In genomic region chr9:4663956-4664355, GRCh38 we compare ENCODE assay signal across 10 cellular contexts. TPM values are rescaled to one million over a fixed set of nuclear protein-coding genes. Genes with fewer than 3 reads are reported as not detected.
DNase-seq lines count a peak whose midpoint lies in the region; ATAC-seq and TF ChIP-seq lines count a peak whose summit lies in the region.
"Had no signal": no experiment of that assay in that cellular context is flagged by ENCODE, and none has a peak within 500 bp of the region (broad histone marks: within the 10 kb centered on the region; RNA-seq: fewer than 3 reads in every experiment).

No MANE protein-coding gene starts in this region.

- no peak for DNase-seq in body of pancreas
- DNase-seq in AG08395 (ENCODE audit: low spot score) = no peak
- DNase-seq in RWPE1 (ENCODE audit: low spot score) = no peak
- DNase-seq in DMS79 (lab: John Stamatoyannopoulos, UW) = no peak
- DNase-seq: activated effector memory CD4-positive, alpha-beta T cell treated with Interleukin-2 at 50 U/mL for 16 hours had no signal

- H3K4me1 ChIP-seq in BLaER1 (peaks cover 40% of the 10 kb centered on the region), HUES6 (ENCODE audit: control insufficient read depth, insufficient read depth, low read length) (peaks cover 32% of the 10 kb centered on the region), body of pancreas (peaks cover 48% of the 10 kb centered on the region), mucosa of rectum (ENCODE audit: control insufficient read depth in 2 of 2, insufficient read depth in 2 of 2, low read length in 2 of 2) (peaks cover 25 to 30% of the 10 kb centered on the region in 2 donors)

- H3K27ac ChIP-seq in BLaER1 (no peak overlapping the region), HUES6 (ENCODE audit: low read depth, low read length) (no peak overlapping the region), body of pancreas (peak overlapping the region; percentile 20 to 98 (median 88)), mucosa of rectum (ENCODE audit: low read depth in 2 of 2, low read length in 2 of 2) (peak overlapping the region in 1 of 2 donors; percentile 9), RWPE1 (no peak overlapping the region)

- TF ChIP-seq POLR2A in body of pancreas (IDR thresholded peaks at IDR 0.05) = no peak

- H3K9ac ChIP-seq in BLaER1 (no peak overlapping the region), HUES6 (ENCODE audit: low read length) (no peak overlapping the region), mucosa of rectum (ENCODE audit: low read depth in 1 of 2, low read length in 2 of 2) (no peak overlapping the region)

- H3K36me3 ChIP-seq in BLaER1 = no peaks in the 10 kb centered on the region
- no peaks in the 10 kb centered on the region for H3K36me3 ChIP-seq in HUES6 (ENCODE audit: control insufficient read depth, insufficient read depth, low read length)
- no peaks in the 10 kb centered on the region for H3K36me3 ChIP-seq in body of pancreas (replicated peaks in 1 of 2; ENCODE audit: insufficient read depth in 1 of 2, low read depth in 2 of 2)
- no peaks in the 10 kb centered on the region for H3K36me3 ChIP-seq in mucosa of rectum (ENCODE audit: control insufficient read depth in 2 of 2, insufficient read depth in 2 of 2, low read length in 2 of 2)

- H4K20me1 ChIP-seq in BLaER1 = no peaks in the 10 kb centered on the region

- H3K4me3 ChIP-seq in BLaER1 (no peak overlapping the region), HUES6 (ENCODE audit: low read depth, low read length) (peak overlapping the region; percentile 80), body of pancreas (no peak overlapping the region), mucosa of rectum (ENCODE audit: low read length in 2 of 2) (peak overlapping the region; percentile 21 to 86)
- H3K4me3 ChIP-seq: lung had no signal

- POLR2A ChIA-PET in RWPE1 (lab: Yijun Ruan, JAX; ENCODE audit: low non-redundant PET) = no interaction called here

- ATAC-seq in body of pancreas (no peak), HG02798 (IDR thresholded peaks at IDR 0.05; ENCODE audit: poor library complexity, unreplicated experiment) (no peak)

- H3K9me3 ChIP-seq in BLaER1 (no peaks in the 10 kb centered on the region), HUES6 (ENCODE audit: control insufficient read depth, insufficient read depth, low read depth, low read length) (no peaks in the 10 kb centered on the region), body of pancreas (no peaks in the 10 kb centered on the region), mucosa of rectum (ENCODE audit: control insufficient read depth in 2 of 2, low read length in 2 of 2) (no peaks in the 10 kb centered on the region)

- intact Hi-C loops in body of pancreas (cut with DNase I) = no loop called here

- TF ChIP-seq CTCF in body of pancreas (IDR thresholded peaks at IDR 0.05) (no peak), RWPE1 (conservative IDR thresholded peaks at IDR 0.05; ENCODE audit: low read depth) (no peak)

- CTCF ChIA-PET in RWPE1 (lab: Yijun Ruan, JAX) = interaction anchor here (0.7 kb wide), 1 partner anchor 99 kb away, joined by 3 read pairs; no protein-coding TSS in a partner anchor

- H3K27me3 ChIP-seq in BLaER1 = no peaks in the 10 kb centered on the region
- peaks cover 6% of the 10 kb centered on the region; the same call in 1 of the 2 replicates for H3K27me3 ChIP-seq in HUES6 (ENCODE audit: control insufficient read depth, insufficient read depth, low read length)
- H3K27me3 ChIP-seq in body of pancreas = no peaks in the 10 kb centered on the region
- no peaks in the 10 kb centered on the region for H3K27me3 ChIP-seq in mucosa of rectum (ENCODE audit: control insufficient read depth in 2 of 2, insufficient read depth in 2 of 2, low read length in 2 of 2)

- WGBS in body of pancreas, 2 donors = 42 to 48% methylated on average over 3 of the region's 3 CpGs

- H3K4me2 ChIP-seq in BLaER1 = peak overlapping the region; percentile 93

RNA-seq across cellular contexts. Expression of gene PLPP6, which starts 1.9 kb away (rescaled TPM):
- 10 to 100 TPM; 16.2 to 17.1 TPM for total RNA-seq in body of pancreas

RNA-seq across cellular contexts. Expression of gene SPATA6L, which starts 2.3 kb away (rescaled TPM):
- total RNA-seq in body of pancreas = 10 to 100 TPM in 1 of 2 donors, 1 to 10 TPM in 1; 3.6 to 10.9 TPM

RNA-seq across cellular contexts. Expression of gene CDC37L1, which starts 15.4 kb away (rescaled TPM):
- 1 to 10 TPM; 7.9 to 9.9 TPM for total RNA-seq in body of pancreas

Comparison
In these comparisons a context has a peak if more than half of its experiments do, and no peak if none do; other contexts are left out.
1. H3K27ac ChIP-seq: peak in body of pancreas (4 of 4); none in BLaER1 (single experiment), HUES6 (single experiment) and RWPE1 (single experiment).
2. H3K4me3 ChIP-seq: peak in HUES6 (single experiment) and mucosa of rectum (2 of 2); none in BLaER1 (single experiment) and body of pancreas (0 of 2).